ENCODE assay signal across 14 cellular contexts in the genomic region with DNA sequence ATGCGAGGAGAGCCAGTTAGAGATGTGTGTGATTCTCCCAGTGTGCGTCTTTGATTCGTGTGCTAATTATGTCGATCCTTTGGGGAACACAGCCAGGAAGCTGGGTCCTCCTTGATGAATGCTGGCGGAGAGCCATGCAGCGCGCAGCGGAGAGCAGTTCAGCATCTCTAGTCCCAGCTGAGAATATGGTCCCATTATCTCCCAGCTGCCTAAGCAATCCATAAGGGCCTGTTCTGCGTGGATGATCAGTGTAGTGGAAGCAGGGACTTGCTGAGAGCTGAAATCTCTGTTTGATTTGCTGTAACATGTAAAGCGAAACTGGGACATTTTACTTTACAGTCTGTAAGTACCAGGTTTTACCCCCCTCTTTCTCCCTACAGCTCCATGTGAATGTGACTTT.
DNase-seq lines count a peak whose midpoint lies in the region; ATAC-seq lines count a peak whose summit lies in the region.
"Had no signal": no experiment of that assay in that cellular context is flagged by ENCODE, and none has a peak within 500 bp of the region (broad histone marks: within the 10 kb centered on the region; RNA-seq: fewer than 3 reads in every experiment).

No MANE protein-coding gene starts in this region.

- DNase-seq in DMS53 (lab: John Stamatoyannopoulos, UW): peak; percentile 50
- peak; percentile 48 to 69 for DNase-seq in NCI-H187 (lab: John Stamatoyannopoulos, UW)
- DNase-seq in astrocyte of the hippocampus (ENCODE audit: low read depth, low spot score): peak; percentile 7
- DNase-seq in medulla oblongata (ENCODE audit: extremely low spot score): peak; percentile 18
- no peak for DNase-seq in islet precursor cell
- no peak for DNase-seq in AG08395 (ENCODE audit: low spot score)
- DNase-seq in iPS-NIHi11 (ENCODE audit: low spot score): no peak
- DNase-seq: activated CD4-positive, CD25-positive, alpha-beta regulatory T cell treated with anti-CD3 and anti-CD28 coated beads, Interleukin-2, amount 50 U/mL, for 72 hours; activated T-cell treated with anti-CD3 and anti-CD28 coated beads, Interleukin-2, amount 50 U/mL, for 24 hours; aorta; effector memory CD8-positive, alpha-beta T cell; mammary epithelial cell; NCI-H446 had no signal

- ATAC-seq in HG02870 (IDR thresholded peaks at IDR 0.05; ENCODE audit: unreplicated experiment): no peak
- ATAC-seq: effector memory CD8-positive, alpha-beta T cell had no signal

Comparison
In these comparisons a context has a peak if more than half of its experiments do, and no peak if none do; other contexts are left out.
1. DNase-seq: peak in DMS53 (single experiment), NCI-H187 (2 of 2), astrocyte of the hippocampus (single experiment) and medulla oblongata (single experiment); none in islet precursor cell (single experiment), AG08395 (single experiment) and iPS-NIHi11 (single experiment).